Comparison of ENCODE assay signal across 9 cellular contexts in the genomic region with DNA sequence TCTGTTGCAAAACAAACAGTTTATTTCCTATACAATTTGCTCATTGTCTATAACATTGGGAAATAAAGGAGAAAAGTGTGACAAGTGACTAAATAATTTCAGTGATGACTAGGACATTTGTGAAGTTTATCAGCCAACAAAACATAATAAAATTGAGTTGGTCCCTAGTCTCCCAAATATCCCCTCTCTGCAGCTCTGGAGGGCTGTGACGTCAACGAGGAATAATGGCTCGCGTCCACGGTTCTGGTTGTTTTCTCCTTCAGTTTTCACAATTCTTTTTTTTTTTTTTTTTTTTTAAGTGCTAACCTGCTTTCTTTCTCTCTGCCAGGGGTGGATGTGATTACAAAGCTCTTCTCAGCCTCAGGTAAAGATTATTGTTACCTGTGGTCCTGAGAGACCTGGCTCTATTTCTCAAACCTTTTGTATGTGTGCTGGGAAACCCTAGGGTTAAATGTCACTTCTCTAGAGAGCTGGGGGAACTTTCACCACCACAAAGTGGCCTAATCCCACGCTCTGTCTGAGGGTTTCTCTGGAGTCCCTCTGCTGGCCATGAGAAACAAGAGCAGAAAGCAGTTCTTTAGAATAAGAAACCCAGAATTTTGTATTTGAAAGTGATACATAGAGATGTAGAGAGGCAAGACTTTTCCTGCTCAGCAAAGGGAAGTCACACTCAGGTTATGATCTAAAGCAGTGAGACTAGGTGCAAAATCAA. TPM values are rescaled to one million over a fixed set of nuclear protein-coding genes. Genes with fewer than 3 reads are reported as not detected.
A peak's percentile ranks its signal among the peaks of the same experiment; 100 is the strongest.
DNase-seq lines count a peak whose midpoint lies in the region; ATAC-seq and TF ChIP-seq lines count a peak whose summit lies in the region.
"Had no signal": no experiment of that assay in that cellular context is flagged by ENCODE, and none has a peak within 500 bp of the region (broad histone marks: within the 10 kb centered on the region; RNA-seq: fewer than 3 reads in every experiment).

No MANE protein-coding gene starts in this region.

- peak; percentile 44 for TF ChIP-seq CTCF in GM13977 (IDR thresholded peaks at IDR 0.05; ENCODE audit: extremely low read depth, insufficient read depth, missing control alignments)

- no peak overlapping the region for H3K27ac Mint-ChIP-seq in activated CD4-positive, alpha-beta T cell treated with anti-CD3 and anti-CD28 coated beads, Interleukin-2, amount 10 ng/mL, durations not matched to agents 7 days and 5 days

- peaks cover 2% of the 10 kb centered on the region for H3K27me3 Mint-ChIP-seq in activated CD4-positive, alpha-beta T cell treated with anti-CD3 and anti-CD28 coated beads, Interleukin-2, amount 10 ng/mL, durations not matched to agents 7 days and 5 days

- no peak overlapping the region for H3K4me3 Mint-ChIP-seq in activated CD4-positive, alpha-beta T cell treated with anti-CD3 and anti-CD28 coated beads, Interleukin-2, amount 10 ng/mL, durations not matched to agents 7 days and 5 days

- peak; percentile 64 for DNase-seq in AG20443 (ENCODE audit: low spot score)
- peak; percentile 54 for DNase-seq in GM13977 (ENCODE audit: low spot score)
- peak; percentile 53 for DNase-seq in LHCN-M2 (ENCODE audit: low read depth)
- peak; percentile 33 for DNase-seq in activated CD4-positive, alpha-beta T cell treated with anti-CD3 and anti-CD28 coated beads, Interleukin-2, amount 10 ng/mL, durations not matched to agents 7 days and 5 days
- DNase-seq in left cardiac atrium = no peak
- peak; percentile 46 for DNase-seq in superior temporal gyrus (ENCODE audit: extremely low spot score)
- DNase-seq in activated T-cell treated with anti-CD3 and anti-CD28 coated beads for 4 hours = no peak

- H3K36me3 Mint-ChIP-seq in activated CD4-positive, alpha-beta T cell treated with anti-CD3 and anti-CD28 coated beads, Interleukin-2, amount 10 ng/mL, durations not matched to agents 7 days and 5 days (ENCODE audit: low read depth) = no peaks in the 10 kb centered on the region

- POLR2A ChIA-PET in activated CD4-positive, alpha-beta T cell treated with anti-CD3 and anti-CD28 coated beads, Interleukin-2, amount 10 ng/mL, durations not matched to agents 7 days and 5 days (lab: Charles Lee) = no interaction called here

- CTCF ChIA-PET in activated CD4-positive, alpha-beta T cell treated with anti-CD3 and anti-CD28 coated beads, Interleukin-2, amount 10 ng/mL, durations not matched to agents 7 days and 5 days (lab: Charles Lee) = interaction anchor here (0.8 to 4.3 kb wide), 6 partner anchors 13 to 636 kb away, joined by 3 to 42 read pairs (median 4); no protein-coding TSS in a partner anchor

- H3K4me1 Mint-ChIP-seq in activated CD4-positive, alpha-beta T cell treated with anti-CD3 and anti-CD28 coated beads, Interleukin-2, amount 10 ng/mL, durations not matched to agents 7 days and 5 days = peaks cover 21% of the 10 kb centered on the region

- no peaks in the 10 kb centered on the region for H3K9me3 Mint-ChIP-seq in activated CD4-positive, alpha-beta T cell treated with anti-CD3 and anti-CD28 coated beads, Interleukin-2, amount 10 ng/mL, durations not matched to agents 7 days and 5 days

- in situ Hi-C loops in GM13977 (cut with MboI; ENCODE audit: low pct_unique_long_range_greater_than_20kb, low sequenced_read_pairs, unreplicated experiment) = loop anchor here (25.0 kb wide), 1 partner anchor 868 kb away; no protein-coding TSS in a partner anchor

- intact Hi-C loops in left cardiac atrium (cut with DNase I) = no loop called here

- ATAC-seq in left cardiac atrium = peak; percentile 65 to 81
- ATAC-seq in GM19463 (IDR thresholded peaks at IDR 0.05; ENCODE audit: unreplicated experiment) = no peak

RNA-seq across cellular contexts. Expression of gene ANKRD55, which starts 36.2 kb away (rescaled TPM):
- total RNA-seq in LHCN-M2 (2014; rRNA removed) = not detected in 2 replicates
- not detected for polyA plus RNA-seq in LHCN-M2 (2012)
- 10 to 100 TPM; 10.3 to 11.9 TPM for total RNA-seq in activated CD4-positive, alpha-beta T cell treated with anti-CD3 and anti-CD28 coated beads, Interleukin-2, amount 10 ng/mL, durations not matched to agents 7 days and 5 days
- total RNA-seq in left cardiac atrium = under 1 TPM in 1 of 2 donors, not detected in 1; 0.29 TPM
- total RNA-seq: subcutaneous adipose tissue had no signal

Comparison
In these comparisons a context has a peak if more than half of its experiments do, and no peak if none do; other contexts are left out.
1. DNase-seq: peak in AG20443 (single experiment), GM13977 (single experiment), LHCN-M2 (single experiment), activated CD4-positive, alpha-beta T cell treated with anti-CD3 and anti-CD28 coated beads, Interleukin-2, amount 10 ng/mL, durations not matched to agents 7 days and 5 days (single experiment) and superior temporal gyrus (single experiment); none in left cardiac atrium (single experiment) and activated T-cell treated with anti-CD3 and anti-CD28 coated beads for 4 hours (single experiment).
2. RNA of gene ANKRD55, which starts 36.2 kb away (total RNA-seq): 10.3 to 11.9 TPM in activated CD4-positive, alpha-beta T cell treated with anti-CD3 and anti-CD28 coated beads, Interleukin-2, amount 10 ng/mL, durations not matched to agents 7 days and 5 days; 0.29 TPM in left cardiac atrium and not detected in LHCN-M2; every median in the first group is over 4 times any median in the second.